ENCODE assay signal across 29 cellular contexts in the genomic region with DNA sequence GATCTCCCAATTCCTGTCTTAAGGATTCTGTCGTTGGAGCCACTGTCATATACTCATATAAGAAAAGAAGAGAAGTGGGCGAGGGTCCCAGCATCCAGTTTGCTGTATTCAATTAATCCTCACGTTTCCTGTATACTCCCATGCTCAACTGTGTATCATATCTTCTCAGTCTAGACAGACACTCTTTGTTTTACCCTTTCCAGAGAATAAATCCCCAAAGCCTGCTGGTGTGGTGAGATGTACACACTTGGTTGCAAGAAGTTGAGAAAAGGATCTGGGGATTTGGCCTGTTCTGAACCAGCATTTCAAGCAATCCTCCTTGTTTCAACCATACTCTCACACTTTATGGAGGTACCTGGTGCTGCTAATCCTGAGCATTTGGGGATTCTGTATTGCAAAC. TPM values are rescaled to one million over a fixed set of nuclear protein-coding genes. Genes with fewer than 3 reads are reported as not detected.
"Had no signal": no experiment of that assay in that cellular context is flagged by ENCODE, and none has a peak within 500 bp of the region (broad histone marks: within the 10 kb centered on the region; RNA-seq: fewer than 3 reads in every experiment).

No MANE protein-coding gene starts in this region.

- H3K27me3 ChIP-seq: ascending aorta, breast epithelium, cardiac muscle cell, colonic mucosa, esophagus squamous epithelium had no signal

- H3K4me3 ChIP-seq: ascending aorta, breast epithelium, cardiac muscle cell, colonic mucosa, esophagus squamous epithelium had no signal

- H3K9me3 ChIP-seq: ascending aorta, breast epithelium, colonic mucosa, esophagus squamous epithelium had no signal

- H3K27ac ChIP-seq: ascending aorta, breast epithelium, cardiac muscle cell, colonic mucosa, epithelial cell of prostate, esophagus squamous epithelium, WERI-Rb-1 had no signal

- DNase-seq: activated B cell treated with CpG ODN at 0.5 μM for 24 hours; activated CD4-positive, alpha-beta T cell treated with anti-CD3 and anti-CD28 coated beads for 48 hours; activated CD4-positive, alpha-beta T cell treated with anti-CD3 and anti-CD28 coated beads, Interleukin-2, amount 50 U/mL, for 1 hour; activated CD4-positive, alpha-beta T cell treated with anti-CD3 and anti-CD28 coated beads, Interleukin-2, amount 50 U/mL, for 48 hours; activated CD8-positive, alpha-beta memory T cell treated with anti-CD3 and anti-CD28 coated beads for 24 hours; activated CD8-positive, alpha-beta T cell treated with anti-CD3 and anti-CD28 coated beads for 36 hours; activated effector memory CD4-positive, alpha-beta T cell treated with Interleukin-2 at 50 U/mL for 16 hours; activated naive CD4-positive, alpha-beta T cell treated with anti-CD3 and anti-CD28 coated beads for 36 hours; activated naive CD8-positive, alpha-beta T cell treated with anti-CD3 and anti-CD28 coated beads, Interleukin-2, amount 10 ng/mL, durations not matched to agents 7 days and 5 days; activated T-cell treated with anti-CD3 and anti-CD28 coated beads, Interleukin-2, amount 50 U/mL, for 4 hours; central memory CD4-positive, alpha-beta T cell; cerebellar nuclear complex; colonic mucosa; effector CD8-positive, alpha-beta T cell; esophagus squamous epithelium; head of caudate nucleus; T-cell; T1000; WERI-Rb-1 had no signal

- H3K36me3 ChIP-seq: breast epithelium, colonic mucosa had no signal

- ATAC-seq: activated CD4-positive, CD25-positive, alpha-beta regulatory T cell treated with anti-CD3 and anti-CD28 coated beads, Interleukin-2, amount 50 U/mL, for 24 hours; activated CD8-positive, alpha-beta T cell treated with anti-CD3 and anti-CD28 coated beads for 36 hours; activated naive CD4-positive, alpha-beta T cell treated with anti-CD3 and anti-CD28 coated beads, Interleukin-2, amount 50 U/mL, for 72 hours; activated T-cell treated with anti-CD3 and anti-CD28 coated beads, Interleukin-2, amount 50 U/mL, for 4 hours; activated T-helper 17 cell treated with anti-CD3 and anti-CD28 coated beads, Interleukin-2, amount 50 U/mL, for 72 hours; T-cell had no signal

- FAIRE-seq: endometrium, endothelial cell of umbilical vein, frontal cortex had no signal

RNA-seq across cellular contexts. Expression of gene NHLRC1, which starts 29.3 kb away (rescaled TPM):
- total RNA-seq: activated naive CD4-positive, alpha-beta T cell treated with anti-CD3 and anti-CD28 coated beads, Interleukin-2, amount 50 U/mL, for 72 hours; activated T-helper 17 cell treated with anti-CD3 and anti-CD28 coated beads, Interleukin-2, amount 50 U/mL, for 72 hours had no signal
